ENCODE assay signal across 22 cellular contexts in genomic region chr1:56912325-56912724, GRCh38. TPM values are rescaled to one million over a fixed set of nuclear protein-coding genes. Genes with fewer than 3 reads are reported as not detected.
DNase-seq lines count a peak whose midpoint lies in the region; TF ChIP-seq lines count a peak whose summit lies in the region.
"Had no signal": no experiment of that assay in that cellular context is flagged by ENCODE, and none has a peak within 500 bp of the region (broad histone marks: within the 10 kb centered on the region; RNA-seq: fewer than 3 reads in every experiment).

No MANE protein-coding gene starts in this region.

- no peaks in the 10 kb centered on the region for H3K9me3 Mint-ChIP-seq in activated CD4-positive, alpha-beta memory T cell treated with anti-CD3 and anti-CD28 coated beads, Interleukin-2, amount 10 ng/mL, durations not matched to agents 7 days and 5 days
- H3K9me3 Mint-ChIP-seq: CD4-positive, alpha-beta T cell; CD8-positive, alpha-beta memory T cell; HFFc6 had no signal

- no peaks in the 10 kb centered on the region for H4K20me1 ChIP-seq in hepatocyte (ENCODE audit: insufficient read depth, poor library complexity, severe bottlenecking)
- H4K20me1 ChIP-seq: BLaER1 treated with 17β-estradiol and CSF1 and Interleukin-3, amounts not matched to agents 10 nM and 100 nM had no signal

- H2BK120ac ChIP-seq in trophoblast cell (ENCODE audit: insufficient read depth, low read length, poor library complexity) = no peak overlapping the region

- no peak overlapping the region for H2AFZ ChIP-seq in hepatocyte
- no peak overlapping the region for H2AFZ ChIP-seq in trophoblast cell (ENCODE audit: insufficient read depth, low read length, poor library complexity)

- no peaks in the 10 kb centered on the region for H3K27me3 ChIP-seq in hepatocyte
- H3K27me3 ChIP-seq in liver (ENCODE audit: control insufficient read depth in 4 of 4, insufficient read depth in 4 of 4, low read length in 3 of 4) = no peaks in the 10 kb centered on the region
- H3K27me3 ChIP-seq in trophoblast cell (ENCODE audit: insufficient read depth, low read length) = no peaks in the 10 kb centered on the region
- H3K27me3 ChIP-seq: BE2C; BLaER1 treated with 17β-estradiol and CSF1 and Interleukin-3, amounts not matched to agents 10 nM and 100 nM had no signal

- H2BK12ac ChIP-seq in trophoblast cell (ENCODE audit: low read length) = no peak overlapping the region

- H2BK5ac ChIP-seq in trophoblast cell (ENCODE audit: low read depth, low read length, poor library complexity) = no peak overlapping the region

- TF ChIP-seq CTCF in hepatocyte (IDR thresholded peaks at IDR 0.05; ENCODE audit: poor library complexity) (no peak), liver (IDR thresholded peaks at IDR 0.05; ENCODE audit: low read depth, low read length, missing input control) (no peak)

- H3K4me3 Mint-ChIP-seq in activated CD4-positive, alpha-beta memory T cell treated with anti-CD3 and anti-CD28 coated beads, Interleukin-2, amount 10 ng/mL, durations not matched to agents 7 days and 5 days = no peak overlapping the region
- H3K4me3 Mint-ChIP-seq: CD14-positive monocyte; CD4-positive, alpha-beta T cell; CD8-positive, alpha-beta memory T cell; HFFc6 had no signal

- H3K4ac ChIP-seq in trophoblast cell (ENCODE audit: low read depth, low read length) = no peak overlapping the region

- H3K9me3 ChIP-seq in hepatocyte (ENCODE audit: low read depth) (no peaks in the 10 kb centered on the region), liver (ENCODE audit: control insufficient read depth in 4 of 4, low read length in 3 of 4) (no peaks in the 10 kb centered on the region), trophoblast cell (ENCODE audit: insufficient read depth, low read depth, low read length) (peaks cover 2% of the 10 kb centered on the region)
- H3K9me3 ChIP-seq: A549, BE2C, HAP-1 had no signal

- no peak overlapping the region for H4K91ac ChIP-seq in trophoblast cell (ENCODE audit: low read depth, low read length)

- no peak overlapping the region for H3K27ac Mint-ChIP-seq in activated CD4-positive, alpha-beta memory T cell treated with anti-CD3 and anti-CD28 coated beads, Interleukin-2, amount 10 ng/mL, durations not matched to agents 7 days and 5 days
- H3K27ac Mint-ChIP-seq: CD4-positive, alpha-beta T cell; HFFc6 had no signal

- no peaks in the 10 kb centered on the region for H3K27me3 Mint-ChIP-seq in activated CD4-positive, alpha-beta memory T cell treated with anti-CD3 and anti-CD28 coated beads, Interleukin-2, amount 10 ng/mL, durations not matched to agents 7 days and 5 days
- H3K27me3 Mint-ChIP-seq: CD4-positive, alpha-beta T cell had no signal

- no peaks in the 10 kb centered on the region for H3K4me1 Mint-ChIP-seq in activated CD4-positive, alpha-beta memory T cell treated with anti-CD3 and anti-CD28 coated beads, Interleukin-2, amount 10 ng/mL, durations not matched to agents 7 days and 5 days

- H3K4me3 ChIP-seq in hepatocyte (no peak overlapping the region), liver (ENCODE audit: low read depth in 1 of 3, low read length in 3 of 3) (no peak overlapping the region), trophoblast cell (ENCODE audit: low read depth, low read length) (peak overlapping the region; percentile 37)
- H3K4me3 ChIP-seq: A549; BLaER1 treated with 17β-estradiol and CSF1 and Interleukin-3, amounts not matched to agents 10 nM and 100 nM; HAP-1 had no signal

- H4K12ac ChIP-seq in trophoblast cell (ENCODE audit: low read depth, low read length) = no peak overlapping the region

- WGBS in hepatocyte (ENCODE audit: low lambda C conversion rate, missing lambda C conversion rate) = 92% methylated on average over 12 of the region's 12 CpGs
- WGBS in liver = 92% methylated on average over 12 of the region's 12 CpGs
- WGBS in trophoblast cell (ENCODE audit: extremely low coverage, insufficient coverage, insufficient read length) = no CpG with 5 or more reads among the region's 12 CpGs

- H3K4me1 ChIP-seq in hepatocyte (ENCODE audit: insufficient read depth) (peaks cover 27% of the 10 kb centered on the region), liver (ENCODE audit: control insufficient read depth in 4 of 4, insufficient read depth in 4 of 4, low read length in 3 of 4) (peaks cover 14 to 63% (median 29%) of the 10 kb centered on the region in 4 donors), trophoblast cell (ENCODE audit: control insufficient read depth in 1 of 2, insufficient read depth in 2 of 2, low read length in 2 of 2) (peaks cover 4 to 7% of the 10 kb centered on the region in 2 experiments)
- H3K4me1 ChIP-seq: A549, HAP-1 had no signal

- H3K4me2 ChIP-seq in hepatocyte = no peak overlapping the region
- H3K4me2 ChIP-seq in trophoblast cell (ENCODE audit: low read length) = no peak overlapping the region
- H3K4me2 ChIP-seq: A549; BLaER1 treated with 17β-estradiol and CSF1 and Interleukin-3, amounts not matched to agents 10 nM and 100 nM had no signal

- no peak overlapping the region for H3K23ac ChIP-seq in trophoblast cell (ENCODE audit: low read length)

- H3K9ac ChIP-seq in liver (ENCODE audit: low read depth in 1 of 2, low read length in 2 of 2) (no peak overlapping the region), trophoblast cell (ENCODE audit: low read length) (no peak overlapping the region)
- H3K9ac ChIP-seq: BLaER1 treated with 17β-estradiol and CSF1 and Interleukin-3, amounts not matched to agents 10 nM and 100 nM had no signal

- no peaks in the 10 kb centered on the region for H3K79me1 ChIP-seq in trophoblast cell (ENCODE audit: low read length)

- H3K18ac ChIP-seq in trophoblast cell (ENCODE audit: low read length) = no peak overlapping the region

- CTCF ChIA-PET in activated CD4-positive, alpha-beta memory T cell treated with anti-CD3 and anti-CD28 coated beads, Interleukin-2, amount 10 ng/mL, durations not matched to agents 7 days and 5 days (lab: Charles Lee) = no interaction called here

- no peak overlapping the region for H3K14ac ChIP-seq in trophoblast cell (ENCODE audit: low read length)

- H3K9me2 ChIP-seq in hepatocyte (replicated peaks; ENCODE audit: insufficient read depth) = no peaks in the 10 kb centered on the region

- H4K8ac ChIP-seq in trophoblast cell (ENCODE audit: low read depth, low read length) = no peak overlapping the region

- H2AK5ac ChIP-seq in trophoblast cell (ENCODE audit: low read length) = no peak overlapping the region

- DNase-seq in hepatocyte (ENCODE audit: low spot score) = no peak
- DNase-seq in trophoblast cell = no peak
- no peak for DNase-seq in posterior cingulate gyrus
- DNase-seq in activated gamma-delta T cell treated with Interleukin-2 at 50 U/mL for 16 hours = no peak
- no peak for DNase-seq in activated CD4-positive, alpha-beta memory T cell treated with anti-CD3 and anti-CD28 coated beads, Interleukin-2, amount 10 ng/mL, durations not matched to agents 7 days and 5 days
- DNase-seq in activated CD4-positive, CD25-positive, alpha-beta regulatory T cell treated with anti-CD3 and anti-CD28 coated beads, Interleukin-2, amount 50 U/mL, for 72 hours = no peak
- DNase-seq: 8988T; ACHN; BE2C; CD4-positive, alpha-beta T cell; CD8-positive, alpha-beta memory T cell; DMS 273 treated with DMSO at 0.1 percent for 48 hours; DMS79; EL; GDM1; GOT3; HFFc6 had no signal

- POLR2A ChIA-PET in activated CD4-positive, alpha-beta memory T cell treated with anti-CD3 and anti-CD28 coated beads, Interleukin-2, amount 10 ng/mL, durations not matched to agents 7 days and 5 days (lab: Charles Lee) = no interaction called here

- H3K27ac ChIP-seq in hepatocyte (peak overlapping the region; percentile 70), liver (ENCODE audit: low read depth in 1 of 2, low read length in 2 of 2) (peak overlapping the region; percentile 91 to 95), trophoblast cell (ENCODE audit: low read depth, low read length) (no peak overlapping the region)
- H3K27ac ChIP-seq: A549; BLaER1 treated with 17β-estradiol and CSF1 and Interleukin-3, amounts not matched to agents 10 nM and 100 nM had no signal

- H3K36me3 ChIP-seq in hepatocyte (replicated peaks; ENCODE audit: insufficient read depth, low read depth) = no peaks in the 10 kb centered on the region
- H3K36me3 ChIP-seq in liver (ENCODE audit: control insufficient read depth in 4 of 4, insufficient read depth in 3 of 4, low read depth in 1 of 4, low read length in 3 of 4) = peaks cover 0 to 2% (median under 1%) of the 10 kb centered on the region in 4 donors
- H3K36me3 ChIP-seq in trophoblast cell (ENCODE audit: control insufficient read depth in 1 of 2, insufficient read depth in 2 of 2, low read length in 2 of 2) = no peaks in the 10 kb centered on the region
- H3K36me3 ChIP-seq: BE2C; BLaER1 treated with 17β-estradiol and CSF1 and Interleukin-3, amounts not matched to agents 10 nM and 100 nM; HAP-1 had no signal

- intact Hi-C loops in posterior cingulate gyrus (cut with DNase I) = no loop called here

- no peaks in the 10 kb centered on the region for H3K79me2 ChIP-seq in hepatocyte
- H3K79me2 ChIP-seq in trophoblast cell (ENCODE audit: control insufficient read depth, insufficient read depth, low read length, poor library complexity) = no peaks in the 10 kb centered on the region

- no peak for TF ChIP-seq RAD21 in liver (IDR thresholded peaks at IDR 0.05)

- no peaks in the 10 kb centered on the region for H3K36me3 Mint-ChIP-seq in activated CD4-positive, alpha-beta memory T cell treated with anti-CD3 and anti-CD28 coated beads, Interleukin-2, amount 10 ng/mL, durations not matched to agents 7 days and 5 days (ENCODE audit: low read depth)
- H3K36me3 Mint-ChIP-seq: CD14-positive monocyte; CD8-positive, alpha-beta memory T cell had no signal

TF ChIP-seq in liver, 16 proteins besides CTCF, POLR2A, EP300 and RAD21 (continues in another document):
- TF ChIP-seq YY1 (IDR thresholded peaks at IDR 0.05) (no peak), NR2F2 (IDR thresholded peaks at IDR 0.05) (no peak), TAF1 (conservative IDR thresholded peaks at IDR 0.05) (no peak), HNF4A (conservative IDR thresholded peaks at IDR 0.05) (no peak), FOXA1 (IDR thresholded peaks at IDR 0.05) (no peak), EGR1 (IDR thresholded peaks at IDR 0.05; ENCODE audit: low read depth in 2 of 2) (no peak)

RNA-seq across cellular contexts. Expression of gene C8B, which starts 53.5 kb away (rescaled TPM):
- total RNA-seq in hepatocyte (21.6 and 22.1 TPM in 2 replicates), liver (100 to 1,000 TPM; 151 to 703 TPM)
- polyA plus RNA-seq in hepatocyte (7.4 and 29.0 TPM in 2 replicates), liver (100 to 1,000 TPM; 299 to 413 TPM)
- polyA plus RNA-seq in trophoblast cell (2013) = not detected in 2 replicates
- not detected for total RNA-seq in activated CD4-positive, alpha-beta memory T cell treated with anti-CD3 and anti-CD28 coated beads, Interleukin-2, amount 10 ng/mL, durations not matched to agents 7 days and 5 days
- total RNA-seq: CD4-positive, alpha-beta T cell; CD8-positive, alpha-beta memory T cell; HFFc6 had no signal
- polyA plus RNA-seq: A549; CD14-positive monocyte; CD8-positive, alpha-beta memory T cell had no signal

RNA-seq across cellular contexts. Expression of gene C8A, which starts 57.7 kb away (rescaled TPM):
- total RNA-seq in hepatocyte = 5.8 and 8.2 TPM in 2 replicates
- polyA plus RNA-seq in hepatocyte = 2.8 and 6.1 TPM in 2 replicates
- 100 to 1,000 TPM; 144 to 669 TPM for total RNA-seq in liver
- 100 to 1,000 TPM; 188 to 363 TPM for polyA plus RNA-seq in liver
- polyA plus RNA-seq in trophoblast cell (2013) = not detected in 2 replicates
- total RNA-seq in activated CD4-positive, alpha-beta memory T cell treated with anti-CD3 and anti-CD28 coated beads, Interleukin-2, amount 10 ng/mL, durations not matched to agents 7 days and 5 days = not detected
- total RNA-seq: CD4-positive, alpha-beta T cell; CD8-positive, alpha-beta memory T cell; HFFc6 had no signal
- polyA plus RNA-seq: A549; CD14-positive monocyte; CD8-positive, alpha-beta memory T cell had no signal

Comparison
In these comparisons a context has a peak if more than half of its experiments do, and no peak if none do; other contexts are left out.
1. RNA of gene C8B, which starts 53.5 kb away (total RNA-seq): 151 to 703 TPM in liver and 21.6 to 22.1 TPM in hepatocyte; not detected in activated CD4-positive, alpha-beta memory T cell treated with anti-CD3 and anti-CD28 coated beads, Interleukin-2, amount 10 ng/mL, durations not matched to agents 7 days and 5 days; every median in the first group is over 10 times any median in the second.
2. RNA of gene C8A, which starts 57.7 kb away (total RNA-seq): 144 to 669 TPM in liver; 5.8 to 8.2 TPM in hepatocyte and not detected in activated CD4-positive, alpha-beta memory T cell treated with anti-CD3 and anti-CD28 coated beads, Interleukin-2, amount 10 ng/mL, durations not matched to agents 7 days and 5 days; every median in the first group is over 10 times any median in the second.